Comparison of ENCODE assay signal across 12 cellular contexts in the genomic region with DNA sequence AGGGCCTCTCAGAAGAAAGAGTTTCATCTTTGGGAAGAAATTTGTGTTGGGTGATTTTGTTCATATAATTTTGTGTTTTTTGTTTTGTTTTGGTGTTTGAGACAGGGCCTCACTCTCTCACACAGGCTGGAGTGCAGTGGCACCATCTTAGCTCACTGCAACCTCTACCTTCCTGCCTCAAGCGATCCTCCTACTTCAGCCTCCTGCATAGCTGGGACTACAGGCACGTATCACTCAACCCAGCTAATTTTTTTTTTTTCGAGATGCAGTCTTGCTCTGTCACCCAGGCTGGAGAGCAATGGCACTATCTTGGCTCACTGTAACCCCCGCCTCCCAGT. TPM values are rescaled to one million over a fixed set of nuclear protein-coding genes. Genes with fewer than 3 reads are reported as not detected.
DNase-seq lines count a peak whose midpoint lies in the region; ATAC-seq and TF ChIP-seq lines count a peak whose summit lies in the region.
"Had no signal": no experiment of that assay in that cellular context is flagged by ENCODE, and none has a peak within 500 bp of the region (broad histone marks: within the 10 kb centered on the region; RNA-seq: fewer than 3 reads in every experiment).

No MANE protein-coding gene starts in this region.

- H2AFZ ChIP-seq in HCT116 (ENCODE audit: low read depth, low read length, poor library complexity, severe bottlenecking): peak overlapping the region; percentile 82
- H2AFZ ChIP-seq in PC-3 (ENCODE audit: low read length): peak overlapping the region; percentile 77
- peak overlapping the region; percentile 73 for H2AFZ ChIP-seq in parathyroid adenoma

- TF ChIP-seq CTCF in HCT116 (IDR thresholded peaks at IDR 0.05 in 2 of 3, conservative IDR thresholded peaks at IDR 0.05 in 1 of 3; ENCODE audit: borderline replicate concordance in 1 of 3, insufficient read depth in 1 of 3, low read depth in 2 of 3, low read length in 2 of 3) (no peak), PC-3 (conservative IDR thresholded peaks at IDR 0.05; ENCODE audit: low read depth, low read length) (no peak), parathyroid adenoma (IDR thresholded peaks at IDR 0.05) (no peak), uterus (IDR thresholded peaks at IDR 0.05) (no peak)

- H3K36me3 Mint-ChIP-seq in T-helper 2 cell treated with Interferon-gamma antibody and Interleukin-4, amounts not matched to agents 5 μg/mL and 100 μg/mL, for 36 hours (ENCODE audit: low read depth): no peaks in the 10 kb centered on the region
- H3K36me3 Mint-ChIP-seq: CD8-positive, alpha-beta T cell had no signal

- peaks cover 28 to 40% of the 10 kb centered on the region in 2 experiments for H3K4me1 ChIP-seq in HCT116 (ENCODE audit: control insufficient read depth in 1 of 2, insufficient read depth in 2 of 2, low read length in 2 of 2)
- H3K4me1 ChIP-seq in PC-3 (ENCODE audit: insufficient read depth, low read length): peaks cover 23% of the 10 kb centered on the region
- no peaks in the 10 kb centered on the region for H3K4me1 ChIP-seq in parathyroid adenoma
- H3K4me1 ChIP-seq in uterus: no peaks in the 10 kb centered on the region

- H3K4me3 Mint-ChIP-seq in T-helper 2 cell treated with Interferon-gamma antibody and Interleukin-4, amounts not matched to agents 5 μg/mL and 100 μg/mL, for 36 hours: no peak overlapping the region
- H3K4me3 Mint-ChIP-seq: activated T-helper 1 cell treated with anti-CD3 and anti-CD28 coated beads, Interleukin-12 subunit alpha, Interleukin-12 subunit beta, Interleukin-2, Interleukin-4 antibody, amounts not matched to agents 30 ng/mL and 10 ng/mL and 1 ng/mL, durations not matched to agents 14 hours and 24 hours and 36 hours; CD8-positive, alpha-beta T cell had no signal

- no peak for TF ChIP-seq RAD21 in HCT116 (IDR thresholded peaks at IDR 0.05; ENCODE audit: low read depth)

- CTCF ChIA-PET in HCT116 (lab: Charles Lee): interaction anchor here (1.7 to 2.2 kb wide), 2 partner anchors 52 to 60 kb away, joined by 4 to 15 read pairs; no protein-coding TSS in a partner anchor
- CTCF ChIA-PET in PC-3 (lab: Charles Lee): interaction anchor here (1.0 kb wide), 1 partner anchor 52 kb away, joined by 4 read pairs; no protein-coding TSS in a partner anchor

- no peaks in the 10 kb centered on the region for H3K9me2 ChIP-seq in HCT116 (ENCODE audit: insufficient read depth)
- no peaks in the 10 kb centered on the region for H3K9me2 ChIP-seq in PC-3 (replicated peaks; ENCODE audit: low read length)

- no peaks in the 10 kb centered on the region for H4K20me1 ChIP-seq in HCT116 (ENCODE audit: insufficient read depth)
- no peaks in the 10 kb centered on the region for H4K20me1 ChIP-seq in PC-3 (ENCODE audit: low read length)

- RAD21 ChIA-PET in HCT116 (lab: Charles Lee; ENCODE audit: low non-redundant PET in 1 of 2, low total read pairs in 2 of 2, uncharacterized antibody in 2 of 2, unreplicated experiment in 2 of 2): interaction anchor here (0.7 to 1.8 kb wide), 3 partner anchors 9 to 52 kb away, joined by 3 to 5 read pairs (median 5); no protein-coding TSS in a partner anchor

- H3K9ac ChIP-seq in HCT116 (ENCODE audit: low read length) (peak overlapping the region; percentile 71), PC-3 (ENCODE audit: low read length) (peak overlapping the region; percentile 79), parathyroid adenoma (no peak overlapping the region)

- no peak overlapping the region for H3K27ac Mint-ChIP-seq in T-helper 2 cell treated with Interferon-gamma antibody and Interleukin-4, amounts not matched to agents 5 μg/mL and 100 μg/mL, for 36 hours
- H3K27ac Mint-ChIP-seq: activated T-helper 1 cell treated with anti-CD3 and anti-CD28 coated beads, Interleukin-12 subunit alpha, Interleukin-12 subunit beta, Interleukin-2, Interleukin-4 antibody, amounts not matched to agents 30 ng/mL and 10 ng/mL and 1 ng/mL, durations not matched to agents 14 hours and 24 hours and 36 hours; CD8-positive, alpha-beta T cell had no signal

- H3F3A ChIP-seq in PC-3 (ENCODE audit: low read length, unreplicated experiment): no peaks in the 10 kb centered on the region

- BruUV-seq in HCT116 (replicated peaks; lab: Mats Ljungman, UMichigan) (TSS peak; percentile 97), PC-3 (replicated peaks; lab: Mats Ljungman, UMichigan) (TSS peak; percentile 89)

- DNase-seq in HCT116 (ENCODE audit: low read depth, low spot score) (no peak), PC-3 (no peak), epithelial cell of prostate (ENCODE audit: low read depth, low spot score) (no peak), posterior vena cava (ENCODE audit: low spot score) (no peak), uterus (no peak), kidney glomerular epithelial cell (lab: John Stamatoyannopoulos, UW) (no peak)
- DNase-seq in T-helper 2 cell treated with Interferon-gamma antibody and Interleukin-4, amounts not matched to agents 5 μg/mL and 100 μg/mL, for 36 hours (ENCODE audit: low spot score): no peak
- DNase-seq: activated CD4-positive, alpha-beta T cell treated with anti-CD3 and anti-CD28 coated beads, Interleukin-2, amount 50 U/mL, for 1 hour; CD8-positive, alpha-beta T cell; T-helper 1 cell had no signal

- H3K27ac ChIP-seq in HCT116 (ENCODE audit: low read depth, low read length) (peak overlapping the region; percentile 75), PC-3 (ENCODE audit: low read length) (peak overlapping the region; percentile 98), epithelial cell of prostate (peak overlapping the region; percentile 98), parathyroid adenoma (no peak overlapping the region), uterus (no peak overlapping the region)

- peaks cover 3% of the 10 kb centered on the region for H3K27me3 Mint-ChIP-seq in T-helper 2 cell treated with Interferon-gamma antibody and Interleukin-4, amounts not matched to agents 5 μg/mL and 100 μg/mL, for 36 hours (ENCODE audit: low read depth)

- H3K79me2 ChIP-seq in HCT116 (ENCODE audit: insufficient read depth, low read length) (no peaks in the 10 kb centered on the region), PC-3 (ENCODE audit: low read length) (no peaks in the 10 kb centered on the region), parathyroid adenoma (no peaks in the 10 kb centered on the region)

- ATAC-seq in HCT116 (peak; percentile 15; the same call in 1 of the 2 replicates), PC-3 (no peak)
- ATAC-seq: CD8-positive, alpha-beta T cell had no signal

- no peak for TF ChIP-seq POLR2A in HCT116 (IDR thresholded peaks at IDR 0.05; ENCODE audit: borderline replicate concordance, extremely low read depth, insufficient read depth, insufficient read length)
- TF ChIP-seq POLR2A in uterus (IDR thresholded peaks at IDR 0.05): no peak

- H3K4me2 ChIP-seq in HCT116 (ENCODE audit: low read length) (peak overlapping the region; percentile 90), PC-3 (ENCODE audit: low read length) (peak overlapping the region; percentile 79), parathyroid adenoma (ENCODE audit: low read length) (no peak overlapping the region)

- H3K36me3 ChIP-seq in HCT116 (ENCODE audit: control insufficient read depth in 1 of 2, insufficient read depth in 2 of 2, low read length in 2 of 2) (no peaks in the 10 kb centered on the region), PC-3 (ENCODE audit: low read depth, low read length) (no peaks in the 10 kb centered on the region), parathyroid adenoma (ENCODE audit: control insufficient read depth, insufficient read depth, low read length) (no peaks in the 10 kb centered on the region), uterus (no peaks in the 10 kb centered on the region)

- POLR2A ChIA-PET in HCT116 (lab: Charles Lee) (interaction anchor here (1.0 to 1.3 kb wide), 4 partner anchors 8 to 52 kb away, joined by 3 to 6 read pairs (median 4); partner anchors contain the start of gene PIK3CB), PC-3 (lab: Charles Lee; ENCODE audit: unreplicated experiment) (interaction anchor here (0.6 kb wide), 1 partner anchor 16 kb away, joined by 6 read pairs; no protein-coding TSS in a partner anchor)

- no peaks in the 10 kb centered on the region for H3K9me3 Mint-ChIP-seq in T-helper 2 cell treated with Interferon-gamma antibody and Interleukin-4, amounts not matched to agents 5 μg/mL and 100 μg/mL, for 36 hours
- H3K9me3 Mint-ChIP-seq: activated T-helper 1 cell treated with anti-CD3 and anti-CD28 coated beads, Interleukin-12 subunit alpha, Interleukin-12 subunit beta, Interleukin-2, Interleukin-4 antibody, amounts not matched to agents 30 ng/mL and 10 ng/mL and 1 ng/mL, durations not matched to agents 14 hours and 24 hours and 36 hours; CD8-positive, alpha-beta T cell had no signal

- peak overlapping the region in 1 of 2 experiments; percentile 53; a peak in 3 of 4 replicates for H3K4me3 ChIP-seq in HCT116 (replicated peaks in 1 of 2; ENCODE audit: low read depth in 1 of 2, low read length in 2 of 2)
- H3K4me3 ChIP-seq in PC-3 (ENCODE audit: low read length): no peak overlapping the region
- H3K4me3 ChIP-seq in parathyroid adenoma (ENCODE audit: low read depth, low read length): no peak overlapping the region
- H3K4me3 ChIP-seq in uterus: no peak overlapping the region

- intact Hi-C loops in HCT116 (cut with micrococcal nuclease) (loop anchor here (1.0 to 2.0 kb wide), 2 partner anchors 29 to 53 kb away; partner anchors contain the start of gene PIK3CB), PC-3 (cut with micrococcal nuclease) (loop anchor here (1.0 to 2.0 kb wide), 2 partner anchors 27 to 52 kb away; no protein-coding TSS in a partner anchor), posterior vena cava (cut with DNase I) (no loop called here), uterus (cut with DNase I; ENCODE audit: low total_unique reads) (no loop called here)

- H3K9me3 ChIP-seq in HCT116 (ENCODE audit: control insufficient read depth in 1 of 2, insufficient read depth in 1 of 2, low read depth in 1 of 2, low read length in 2 of 2) (no peaks in the 10 kb centered on the region), PC-3 (ENCODE audit: low read length) (no peaks in the 10 kb centered on the region), parathyroid adenoma (ENCODE audit: control insufficient read depth, low read length) (no peaks in the 10 kb centered on the region), uterus (no peaks in the 10 kb centered on the region)

- no peaks in the 10 kb centered on the region for H3K4me1 Mint-ChIP-seq in T-helper 2 cell treated with Interferon-gamma antibody and Interleukin-4, amounts not matched to agents 5 μg/mL and 100 μg/mL, for 36 hours (ENCODE audit: low read depth)

- H3K27me3 ChIP-seq in HCT116 (ENCODE audit: insufficient read depth, low read length): no peaks in the 10 kb centered on the region
- H3K27me3 ChIP-seq in PC-3 (ENCODE audit: low read length): no peaks in the 10 kb centered on the region
- H3K27me3 ChIP-seq in parathyroid adenoma (ENCODE audit: control insufficient read depth, insufficient read depth, low read length): no peaks in the 10 kb centered on the region
- H3K27me3 ChIP-seq in uterus: no peaks in the 10 kb centered on the region

TF ChIP-seq in HCT116, 20 proteins besides CTCF, POLR2A, EP300 and RAD21 (continues in another document):
- TF ChIP-seq YY1 (IDR thresholded peaks at IDR 0.05; ENCODE audit: extremely low read depth, insufficient replicate concordance, low read depth, low read length) (no peak), ZFX (IDR thresholded peaks at IDR 0.05) (no peak)

RNA-seq across cellular contexts. Expression of gene PIK3CB, which starts 29.0 kb away (rescaled TPM):
- total RNA-seq in HCT116 (2021; ENCODE audit: unreplicated experiment) (44.3 TPM), PC-3 (2014; rRNA removed) (8.3 and 15.7 TPM in 2 replicates), posterior vena cava (10 to 100 TPM; 15.4 to 21.1 TPM), uterus (10 to 100 TPM in 2 of 4 donors, 1 to 10 TPM in 2; 5.6 to 37.5 (median 17.0) TPM)
- polyA plus RNA-seq in HCT116 (2012): 14.9 and 19.6 TPM in 2 replicates

Comparison
In these comparisons a context has a peak if more than half of its experiments do, and no peak if none do; other contexts are left out.
1. H3K27ac ChIP-seq: peak in HCT116 (single experiment), PC-3 (single experiment) and epithelial cell of prostate (single experiment); none in parathyroid adenoma (single experiment) and uterus (0 of 2).
2. intact Hi-C loops: an anchor here in HCT116 (1.0 to 2.0 kb wide) and PC-3 (1.0 to 2.0 kb wide); none called in posterior vena cava and uterus.
3. Peak in every context shown above with its lines, with median percentiles within 50 percentile points of each other: H2AFZ ChIP-seq.